Comparison of ENCODE assay signal across 8 cellular contexts in the genomic region with DNA sequence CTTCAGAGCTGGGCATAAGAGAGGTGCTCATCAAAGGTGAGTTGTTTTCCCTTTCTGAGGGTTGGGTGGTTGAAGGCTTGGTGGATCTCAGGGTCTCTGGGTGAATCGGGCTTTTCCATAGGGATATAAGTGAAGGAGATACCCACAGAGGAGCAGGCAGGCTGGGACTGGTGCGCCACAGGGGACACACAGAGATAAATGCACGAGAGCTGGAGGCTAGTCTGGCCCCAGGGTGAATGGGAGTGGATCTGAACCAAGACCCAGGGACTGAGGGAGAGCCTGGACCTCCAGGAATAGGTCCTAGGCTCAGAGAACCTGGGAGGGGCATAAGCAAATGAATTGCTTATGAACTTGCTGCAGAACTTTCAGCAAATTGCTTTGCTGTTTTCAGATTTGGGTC.
"Had no signal": no experiment of that assay in that cellular context is flagged by ENCODE, and none has a peak within 500 bp of the region (broad histone marks: within the 10 kb centered on the region; RNA-seq: fewer than 3 reads in every experiment).

No MANE protein-coding gene starts in this region.

- FAIRE-seq: H1, H54, HTR-8/SVneo, K562 had no signal

- H3K9me3 Mint-ChIP-seq: GM23338 had no signal

- DNase-seq: H9, HCEC 1CT, IMR-90 had no signal

- ATAC-seq: GM23338, K562 had no signal

- H3K4me3 Mint-ChIP-seq: GM23338, H9 had no signal

- H3K27ac Mint-ChIP-seq: GM23338 had no signal
